Comparison of ENCODE assay signal across 8 cellular contexts in genomic region chr1:229507951-229508822, GRCh38. TPM values are rescaled to one million over a fixed set of nuclear protein-coding genes. Genes with fewer than 3 reads are reported as not detected.
DNase-seq lines count a peak whose midpoint lies in the region; ATAC-seq and TF ChIP-seq lines count a peak whose summit lies in the region.

Gene NUP133, minus strand, starts transcription at chr1:229508341. Its CDS starts 92 bp downstream, at chr1:229508249.

- H3K27ac ChIP-seq in RWPE1 (peak within 1 kb of the TSS; percentile 91), fibroblast of lung (ENCODE audit: insufficient read depth, low read length) (peak within 1 kb of the TSS; percentile 89)

- H3K4me3 Mint-ChIP-seq in activated T-helper 17 cell treated with anti-CD3 and anti-CD28 coated beads, Interleukin-2, amount 50 U/mL, for 72 hours = peak within 1 kb of the TSS; percentile 83
- H3K4me3 Mint-ChIP-seq in naive thymus-derived CD8-positive, alpha-beta T cell = peak within 1 kb of the TSS; percentile 87 to 95 (median 93)

- H3K36me3 ChIP-seq in fibroblast of lung (ENCODE audit: control insufficient read depth, insufficient read depth, low read length) = no peaks in the 10 kb centered on the region

- H3K79me2 ChIP-seq in fibroblast of lung (ENCODE audit: control insufficient read depth, insufficient read depth, low read length) = peaks cover 19% of the 10 kb centered on the region

- CTCF ChIA-PET in RWPE1 (lab: Yijun Ruan, JAX) = interaction anchor here (0.6 kb wide), 1 partner anchor 61 kb away, joined by 3 read pairs; no protein-coding TSS in a partner anchor

- H3K27me3 Mint-ChIP-seq in activated T-helper 17 cell treated with anti-CD3 and anti-CD28 coated beads, Interleukin-2, amount 50 U/mL, for 72 hours = no peaks in the 10 kb centered on the region
- H3K27me3 Mint-ChIP-seq in naive thymus-derived CD8-positive, alpha-beta T cell = peaks cover 0 to 2% (median 0%) of the 10 kb centered on the region in 5 donors

- peak; percentile 97 for ATAC-seq in activated T-helper 17 cell treated with anti-CD3 and anti-CD28 coated beads, Interleukin-2, amount 50 U/mL, for 72 hours (replicated peaks)
- ATAC-seq in naive thymus-derived CD8-positive, alpha-beta T cell = peak; percentile 97

- H3K4me3 ChIP-seq in LNCaP clone FGC (ENCODE audit: low read depth, low read length) = peak within 1 kb of the TSS; percentile 82
- H3K4me3 ChIP-seq in fibroblast of lung (replicated peaks in 1 of 4; ENCODE audit: control extremely low read depth in 1 of 4, insufficient read depth in 1 of 4, low read depth in 3 of 4, low read length in 4 of 4) = peak within 1 kb of the TSS; percentile 97 to 100 (median 98)

- H4K20me1 ChIP-seq in fibroblast of lung (ENCODE audit: control insufficient read depth, extremely low read depth, insufficient read depth, low read length) = no peaks in the 10 kb centered on the region

- H3K4me1 ChIP-seq in fibroblast of lung (ENCODE audit: control insufficient read depth, extremely low read depth, insufficient read depth, low read length) = peaks cover 3% of the 10 kb centered on the region

- H3K4me1 Mint-ChIP-seq in activated T-helper 17 cell treated with anti-CD3 and anti-CD28 coated beads, Interleukin-2, amount 50 U/mL, for 72 hours = peaks cover 12% of the 10 kb centered on the region
- H3K4me1 Mint-ChIP-seq in naive thymus-derived CD8-positive, alpha-beta T cell = peaks cover 10 to 42% (median 26%) of the 10 kb centered on the region in 4 donors

- no peaks in the 10 kb centered on the region for H3K27me3 ChIP-seq in fibroblast of lung (ENCODE audit: control insufficient read depth, insufficient read depth, low read length)

- POLR2A ChIA-PET in RWPE1 (lab: Yijun Ruan, JAX; ENCODE audit: low non-redundant PET) = interaction anchor here (0.5 to 0.6 kb wide), 2 partner anchors 500 to 1467 kb away, joined by 3 to 4 read pairs; no protein-coding TSS in a partner anchor
- POLR2A ChIA-PET in naive thymus-derived CD8-positive, alpha-beta T cell (lab: Charles Lee) = interaction anchor here (0.6 to 1.8 kb wide), 13 partner anchors 10 to 1426 kb away, joined by 3 to 13 read pairs (median 4); partner anchors contain the start of genes ABCB10, ARF1, CCSAP and RAB4A

- H3K27ac Mint-ChIP-seq in activated T-helper 17 cell treated with anti-CD3 and anti-CD28 coated beads, Interleukin-2, amount 50 U/mL, for 72 hours = peak within 1 kb of the TSS; percentile 87
- peak within 1 kb of the TSS; percentile 96 to 100 (median 98) for H3K27ac Mint-ChIP-seq in naive thymus-derived CD8-positive, alpha-beta T cell

- peaks cover 23% of the 10 kb centered on the region for H3K36me3 Mint-ChIP-seq in activated T-helper 17 cell treated with anti-CD3 and anti-CD28 coated beads, Interleukin-2, amount 50 U/mL, for 72 hours (ENCODE audit: low read depth)
- H3K36me3 Mint-ChIP-seq in naive thymus-derived CD8-positive, alpha-beta T cell = peaks cover 0 to 14% (median 0%) of the 10 kb centered on the region in 3 donors

- H2AFZ ChIP-seq in fibroblast of lung (ENCODE audit: low read length) = peak within 1 kb of the TSS; percentile 98

- peak within 1 kb of the TSS; percentile 93 for H3K4me2 ChIP-seq in fibroblast of lung (ENCODE audit: extremely low read depth, insufficient read depth, low read length)

- H3K9ac ChIP-seq in fibroblast of lung (ENCODE audit: insufficient read depth, low read length) = peak within 1 kb of the TSS; percentile 96

- peak; percentile 99 for DNase-seq in Daoy (ENCODE audit: low read depth)
- peak; percentile 99 for DNase-seq in GOT3 (lab: John Stamatoyannopoulos, UW)
- DNase-seq in LNCaP clone FGC (ENCODE audit: low read depth) = peak; percentile 97
- DNase-seq in RWPE1 (ENCODE audit: low spot score) = peak; percentile 94
- peak; percentile 98 to 99 for DNase-seq in fibroblast of lung (ENCODE audit: low read depth in 2 of 2)
- peak; percentile 95 to 99 (median 97) for DNase-seq in naive thymus-derived CD8-positive, alpha-beta T cell
- peak; percentile 93 to 96 (median 95) for DNase-seq in stimulated activated naive CD4-positive, alpha-beta T cell (lab: John Stamatoyannopoulos, UW)

- H3K9me3 ChIP-seq in fibroblast of lung (ENCODE audit: control insufficient read depth, insufficient read depth, low read depth, low read length) = no peaks in the 10 kb centered on the region

- H3K9me3 Mint-ChIP-seq in activated T-helper 17 cell treated with anti-CD3 and anti-CD28 coated beads, Interleukin-2, amount 50 U/mL, for 72 hours = no peaks in the 10 kb centered on the region
- H3K9me3 Mint-ChIP-seq in naive thymus-derived CD8-positive, alpha-beta T cell = no peaks in the 10 kb centered on the region

- TF ChIP-seq CTCF in LNCaP clone FGC (IDR thresholded peaks at IDR 0.05; ENCODE audit: control insufficient read depth, extremely low read depth, insufficient read depth) (no peak), RWPE1 (conservative IDR thresholded peaks at IDR 0.05; ENCODE audit: low read depth) (no peak), fibroblast of lung (conservative IDR thresholded peaks at IDR 0.05 in 1 of 2, IDR thresholded peaks at IDR 0.05 in 1 of 2; ENCODE audit: low read depth in 1 of 2, low read length in 2 of 2) (no peak)

RNA-seq across cellular contexts. Expression of gene NUP133, which starts in this region (rescaled TPM):
- total RNA-seq in Daoy (2014; rRNA removed; shearing (Covaris generic)) = 55.8 and 57.0 TPM in 2 replicates
- 10 to 100 TPM; 42.1 to 52.1 TPM for total RNA-seq in activated T-helper 17 cell treated with anti-CD3 and anti-CD28 coated beads, Interleukin-2, amount 50 U/mL, for 72 hours
- total RNA-seq in fibroblast of lung = 31.9 and 35.2 TPM in 2 replicates
- polyA plus RNA-seq in fibroblast of lung = 18.0 and 20.8 TPM in 2 replicates
- 13.9 and 15.2 TPM in 2 replicates for polyA plus RNA-seq in fibroblast of lung (2012)
- polyA minus RNA-seq in fibroblast of lung (ENCODE audit: low replicate concordance) = 7.1 and 14.6 TPM in 2 replicates
- total RNA-seq in naive thymus-derived CD8-positive, alpha-beta T cell = 10 to 100 TPM; 44.0 to 46.2 TPM
- polyA plus RNA-seq in naive thymus-derived CD8-positive, alpha-beta T cell = 10 to 100 TPM; 14.5 to 17.7 (median 15.5) TPM

Comparison
In these comparisons a context has a peak if more than half of its experiments do, and no peak if none do; other contexts are left out.
1. Peak in every context shown above with its lines: DNase-seq, ATAC-seq, H3K4me3 ChIP-seq and H3K27ac ChIP-seq.